In genomic region chr14:58947816-58948440, GRCh38 we compare ENCODE assay signal across 12 cellular contexts.
DNase-seq lines count a peak whose midpoint lies in the region; ATAC-seq and TF ChIP-seq lines count a peak whose summit lies in the region.
"Had no signal": no experiment of that assay in that cellular context is flagged by ENCODE, and none has a peak within 500 bp of the region (broad histone marks: within the 10 kb centered on the region; RNA-seq: fewer than 3 reads in every experiment).

No MANE protein-coding gene starts in this region.

- DNase-seq in HCEC 1CT (peak; percentile 11), NCI-H524 treated with DMSO at 0.1 percent for 48 hours (lab: John Stamatoyannopoulos, UW) (peak; percentile 20), chondrocyte (ENCODE audit: low spot score) (no peak), occipital lobe (lab: John Stamatoyannopoulos, UW) (peak; percentile 3), immature natural killer cell (no peak)
- DNase-seq: activated T-cell treated with anti-CD3 and anti-CD28 coated beads, Interleukin-2, amount 50 U/mL, for 72 hours; IMR-90; midbrain; substantia nigra had no signal

- H3K27ac Mint-ChIP-seq in chondrocyte (ENCODE audit: unreplicated experiment): no peak overlapping the region
- H3K27ac Mint-ChIP-seq in immature natural killer cell: no peak overlapping the region
- H3K27ac Mint-ChIP-seq: activated T-cell treated with anti-CD3 and anti-CD28 coated beads, Interleukin-2, amount 50 U/mL, for 72 hours had no signal

- H3K4me3 Mint-ChIP-seq in chondrocyte (ENCODE audit: unreplicated experiment) (no peak overlapping the region), immature natural killer cell (no peak overlapping the region)
- H3K4me3 Mint-ChIP-seq: activated T-cell treated with anti-CD3 and anti-CD28 coated beads, Interleukin-2, amount 50 U/mL, for 72 hours had no signal

- H3K9me3 Mint-ChIP-seq in chondrocyte (ENCODE audit: low read depth) (peaks cover 18% of the 10 kb centered on the region), immature natural killer cell (no peaks in the 10 kb centered on the region)
- H3K9me3 Mint-ChIP-seq: activated T-cell treated with anti-CD3 and anti-CD28 coated beads, Interleukin-2, amount 50 U/mL, for 72 hours had no signal

- H3K4me1 Mint-ChIP-seq in chondrocyte (ENCODE audit: low read depth) (peaks cover 12% of the 10 kb centered on the region), immature natural killer cell (no peaks in the 10 kb centered on the region)

- TF ChIP-seq CTCF in chondrocyte (IDR thresholded peaks at IDR 0.05): peak; percentile 28

- H3K36me3 Mint-ChIP-seq in chondrocyte (ENCODE audit: low read depth) (peaks cover 5% of the 10 kb centered on the region), immature natural killer cell (no peaks in the 10 kb centered on the region)

- ATAC-seq in GM21526 (IDR thresholded peaks at IDR 0.05; ENCODE audit: low FRiP score, unreplicated experiment) (no peak), GM21529 (IDR thresholded peaks at IDR 0.05; ENCODE audit: unreplicated experiment) (no peak)
- ATAC-seq: activated T-cell treated with anti-CD3 and anti-CD28 coated beads, Interleukin-2, amount 50 U/mL, for 72 hours; right cardiac atrium had no signal

- H3K27me3 Mint-ChIP-seq in chondrocyte (ENCODE audit: low read depth): no peaks in the 10 kb centered on the region
- peaks cover 1 to 3% (median 2%) of the 10 kb centered on the region in 3 donors for H3K27me3 Mint-ChIP-seq in immature natural killer cell (ENCODE audit: low read depth in 3 of 3)

Comparison
In these comparisons a context has a peak if more than half of its experiments do, and no peak if none do; other contexts are left out.
1. DNase-seq: peak in HCEC 1CT (single experiment), NCI-H524 treated with DMSO at 0.1 percent for 48 hours (single experiment) and occipital lobe (single experiment); none in chondrocyte (single experiment) and immature natural killer cell (0 of 3).